In the genomic region with DNA sequence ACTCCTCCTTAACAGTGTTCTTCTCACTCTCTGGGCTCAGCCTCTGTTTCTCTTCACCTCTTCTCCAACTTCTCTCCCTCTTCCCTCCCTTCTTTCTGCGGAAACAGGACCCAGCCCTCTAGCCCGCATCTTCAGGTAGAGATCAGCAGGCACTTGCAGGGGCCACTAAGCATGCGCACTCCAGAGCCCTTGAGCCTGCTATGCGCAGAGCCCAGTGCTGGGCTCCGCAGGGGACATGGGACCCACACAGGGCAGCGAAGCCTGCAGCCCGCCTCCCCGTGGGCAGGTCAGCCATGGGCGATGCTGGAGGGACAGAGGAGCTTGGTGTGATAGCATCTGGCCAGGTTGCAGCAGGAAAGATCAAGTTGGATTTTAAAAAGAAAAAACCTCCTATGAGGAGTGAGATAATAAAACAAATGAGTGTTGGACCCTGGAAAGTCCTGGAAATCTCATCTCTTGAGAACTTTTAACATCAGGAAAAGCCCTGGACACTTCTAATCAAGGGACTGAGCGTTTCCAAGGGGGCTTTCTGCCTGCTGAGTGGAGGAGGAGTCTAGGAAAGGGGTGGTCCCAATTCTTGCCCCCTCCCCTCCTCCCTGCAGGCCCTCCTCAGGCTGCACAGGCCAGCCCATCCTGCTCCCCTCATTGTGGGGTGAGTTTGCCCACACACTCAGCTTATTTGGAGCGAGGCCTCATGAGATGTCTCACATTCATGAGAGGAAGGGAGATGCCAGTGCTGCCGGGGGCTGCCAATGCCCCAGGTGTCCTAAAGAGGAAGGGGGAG, we compare ENCODE assay signal across 13 cellular contexts.
DNase-seq lines count a peak whose midpoint lies in the region; ATAC-seq lines count a peak whose summit lies in the region.
"Had no signal": no experiment of that assay in that cellular context is flagged by ENCODE, and none has a peak within 500 bp of the region (broad histone marks: within the 10 kb centered on the region; RNA-seq: fewer than 3 reads in every experiment).

No MANE protein-coding gene starts in this region.

- H3K36me3 ChIP-seq in BLaER1 treated with 17β-estradiol and CSF1 and Interleukin-3, amounts not matched to agents 10 nM and 100 nM = no peaks in the 10 kb centered on the region
- H3K36me3 ChIP-seq: brain microvascular endothelial cell had no signal

- H3K9ac ChIP-seq in BLaER1 treated with 17β-estradiol and CSF1 and Interleukin-3, amounts not matched to agents 10 nM and 100 nM = peak overlapping the region in 1 of 11 experiments; percentile 22; a peak in 2 of 22 replicates

- no peak overlapping the region for H3K27ac ChIP-seq in BLaER1 treated with 17β-estradiol and CSF1 and Interleukin-3, amounts not matched to agents 10 nM and 100 nM
- H3K27ac ChIP-seq: brain microvascular endothelial cell had no signal

- peak overlapping the region; percentile 88 to 98 (median 91); a peak in 20 of 22 replicates for H3K4me2 ChIP-seq in BLaER1 treated with 17β-estradiol and CSF1 and Interleukin-3, amounts not matched to agents 10 nM and 100 nM

- no peak for ATAC-seq in naive B cell (ENCODE audit: low read depth in 2 of 2)

- peak overlapping the region; percentile 20 to 87 (median 74) for H3K4me3 Mint-ChIP-seq in naive B cell
- H3K4me3 Mint-ChIP-seq: activated T-cell treated with anti-CD3 and anti-CD28 coated beads, Interleukin-2, amount 50 U/mL, for 4 hours had no signal

- peaks cover 0 to 5% (median 0%) of the 10 kb centered on the region in 11 experiments; a peak in 1 of 22 replicates for H4K20me1 ChIP-seq in BLaER1 treated with 17β-estradiol and CSF1 and Interleukin-3, amounts not matched to agents 10 nM and 100 nM

- DNase-seq in DMS79 (lab: John Stamatoyannopoulos, UW) (peak; percentile 39), SK-N-DZ (ENCODE audit: low spot score) (peak; percentile 57), naive B cell (no peak), EL (no peak), NCI-H1105 treated with DMSO at 0.1 percent for 48 hours (lab: John Stamatoyannopoulos, UW) (no peak), dedifferentiated amniotic fluid mesenchymal stem cell (ENCODE audit: extremely low spot score) (no peak), hypothalamus (lab: John Stamatoyannopoulos, UW) (no peak)
- DNase-seq: activated T-cell treated with anti-CD3 and anti-CD28 coated beads, Interleukin-2, amount 50 U/mL, for 4 hours; brain microvascular endothelial cell; Caco-2; hippocampal formation; midbrain had no signal

- peaks cover 15 to 17% (median 16%) of the 10 kb centered on the region in 3 donors for H3K27me3 Mint-ChIP-seq in naive B cell

- H3K9me3 ChIP-seq in BLaER1 treated with 17β-estradiol and CSF1 and Interleukin-3, amounts not matched to agents 10 nM and 100 nM (replicated peaks in 1 of 11) = no peaks in the 10 kb centered on the region
- H3K9me3 ChIP-seq: Caco-2 had no signal

- H3K4me1 ChIP-seq in BLaER1 treated with 17β-estradiol and CSF1 and Interleukin-3, amounts not matched to agents 10 nM and 100 nM = peaks cover 50 to 72% (median 62%) of the 10 kb centered on the region in 10 experiments
- H3K4me1 ChIP-seq: Caco-2 had no signal

- no peaks in the 10 kb centered on the region for H3K9me3 Mint-ChIP-seq in naive B cell
- H3K9me3 Mint-ChIP-seq: activated T-cell treated with anti-CD3 and anti-CD28 coated beads, Interleukin-2, amount 50 U/mL, for 4 hours had no signal

- H3K36me3 Mint-ChIP-seq in naive B cell = no peaks in the 10 kb centered on the region

- peaks cover 0 to 22% (median 0%) of the 10 kb centered on the region in 11 experiments; a peak in 5 of 22 replicates for H3K27me3 ChIP-seq in BLaER1 treated with 17β-estradiol and CSF1 and Interleukin-3, amounts not matched to agents 10 nM and 100 nM
- H3K27me3 ChIP-seq: brain microvascular endothelial cell had no signal

- no peak overlapping the region for H3K4me3 ChIP-seq in BLaER1 treated with 17β-estradiol and CSF1 and Interleukin-3, amounts not matched to agents 10 nM and 100 nM

- peak overlapping the region in 2 of 6 donors; percentile 65 to 86 for H3K27ac Mint-ChIP-seq in naive B cell

- peaks cover 47 to 68% (median 59%) of the 10 kb centered on the region in 3 donors for H3K4me1 Mint-ChIP-seq in naive B cell

Comparison
In these comparisons a context has a peak if more than half of its experiments do, and no peak if none do; other contexts are left out.
1. DNase-seq: peak in DMS79 (single experiment) and SK-N-DZ (single experiment); none in naive B cell (single experiment), EL (single experiment), NCI-H1105 treated with DMSO at 0.1 percent for 48 hours (single experiment), dedifferentiated amniotic fluid mesenchymal stem cell (single experiment) and hypothalamus (0 of 51).